ENCODE assay signal across 14 cellular contexts in genomic region chr10:122373108-122373507, GRCh38. TPM values are rescaled to one million over a fixed set of nuclear protein-coding genes. Genes with fewer than 3 reads are reported as not detected.
A peak's percentile ranks its signal among the peaks of the same experiment; 100 is the strongest.
DNase-seq lines count a peak whose midpoint lies in the region; TF ChIP-seq lines count a peak whose summit lies in the region.
"Had no signal": no experiment of that assay in that cellular context is flagged by ENCODE, and none has a peak within 500 bp of the region (broad histone marks: within the 10 kb centered on the region; RNA-seq: fewer than 3 reads in every experiment).

No MANE protein-coding gene starts in this region.

- H3K27ac Mint-ChIP-seq in T-helper 2 cell treated with Interferon-gamma antibody and Interleukin-4, amounts not matched to agents 5 μg/mL and 100 μg/mL, for 36 hours, result no peak overlapping the region
- H3K27ac Mint-ChIP-seq: T-helper 1 cell treated with Interleukin-12 subunit alpha and Interleukin-12 subunit beta and Interleukin-4 antibody, amounts not matched to agents 30 μg/mL and 1 μg/mL, for 36 hours had no signal

- H3K4me1 ChIP-seq in liver (ENCODE audit: control insufficient read depth in 4 of 4, insufficient read depth in 4 of 4, low read length in 3 of 4) (peaks cover 0 to 23% (median 11%) of the 10 kb centered on the region in 4 donors), subcutaneous abdominal adipose tissue (ENCODE audit: control insufficient read depth in 5 of 5, insufficient read depth in 5 of 5, low read length in 5 of 5) (peaks cover 5 to 33% (median 29%) of the 10 kb centered on the region in 5 donors)

- no peak for DNase-seq in T-helper 2 cell treated with Interferon-gamma antibody and Interleukin-4, amounts not matched to agents 5 μg/mL and 100 μg/mL, for 36 hours (ENCODE audit: low spot score)
- DNase-seq in T-helper 2 cell (no peak), NCI-H526 (lab: John Stamatoyannopoulos, UW) (no peak), HK-2 (ENCODE audit: unreplicated experiment) (no peak), inferior parietal cortex (ENCODE audit: extremely low spot score) (no peak)
- DNase-seq: 8988T, H7, NCI-H187 treated with DMSO at 0.1 percent for 48 hours had no signal

- H3K9me3 ChIP-seq in liver (ENCODE audit: control insufficient read depth in 4 of 4, low read length in 3 of 4) (no peaks in the 10 kb centered on the region), subcutaneous abdominal adipose tissue (ENCODE audit: control insufficient read depth in 5 of 5, low read length in 5 of 5) (no peaks in the 10 kb centered on the region)
- H3K9me3 ChIP-seq: body of pancreas had no signal

- H3K9me3 Mint-ChIP-seq in T-helper 2 cell treated with Interferon-gamma antibody and Interleukin-4, amounts not matched to agents 5 μg/mL and 100 μg/mL, for 36 hours, result no peaks in the 10 kb centered on the region
- H3K9me3 Mint-ChIP-seq: stimulated activated naive CD8-positive, alpha-beta T cell treated with anti-CD3 and anti-CD28 coated beads, Interleukin-15, Interleukin-2, amounts not matched to agents 100 ng/mL and 50 ng/mL, for 24 hours; T-helper 1 cell treated with Interleukin-12 subunit alpha and Interleukin-12 subunit beta and Interleukin-4 antibody, amounts not matched to agents 30 μg/mL and 1 μg/mL, for 36 hours had no signal

- no peaks in the 10 kb centered on the region for H3K36me3 ChIP-seq in liver (ENCODE audit: control insufficient read depth in 4 of 4, insufficient read depth in 3 of 4, low read depth in 1 of 4, low read length in 3 of 4)
- H3K36me3 ChIP-seq in subcutaneous abdominal adipose tissue (ENCODE audit: control insufficient read depth in 5 of 5, insufficient read depth in 5 of 5, low read length in 5 of 5), result no peaks in the 10 kb centered on the region

- no peak overlapping the region for H3K4me3 ChIP-seq in liver (ENCODE audit: low read depth in 1 of 3, low read length in 3 of 3)
- H3K4me3 ChIP-seq in subcutaneous abdominal adipose tissue (ENCODE audit: low read depth in 1 of 5, low read length in 5 of 5), result no peak overlapping the region

- no peak for TF ChIP-seq CTCF in liver (IDR thresholded peaks at IDR 0.05; ENCODE audit: low read depth, low read length, missing input control)

- TF ChIP-seq RAD21 in liver (IDR thresholded peaks at IDR 0.05), result no peak

- H3K4me1 Mint-ChIP-seq in T-helper 2 cell treated with Interferon-gamma antibody and Interleukin-4, amounts not matched to agents 5 μg/mL and 100 μg/mL, for 36 hours (ENCODE audit: low read depth), result peaks cover 19% of the 10 kb centered on the region

- H3K27me3 ChIP-seq in liver (ENCODE audit: control insufficient read depth in 4 of 4, insufficient read depth in 4 of 4, low read length in 3 of 4) (no peaks in the 10 kb centered on the region), subcutaneous abdominal adipose tissue (ENCODE audit: control insufficient read depth in 5 of 5, insufficient read depth in 4 of 5, low read length in 5 of 5) (peaks cover 0 to 2% (median 0%) of the 10 kb centered on the region in 5 donors)
- H3K27me3 ChIP-seq: body of pancreas had no signal

- peaks cover 62% of the 10 kb centered on the region for H3K27me3 Mint-ChIP-seq in T-helper 2 cell treated with Interferon-gamma antibody and Interleukin-4, amounts not matched to agents 5 μg/mL and 100 μg/mL, for 36 hours (ENCODE audit: low read depth)

- H3K9ac ChIP-seq in liver (ENCODE audit: low read depth in 1 of 2, low read length in 2 of 2), result no peak overlapping the region
- H3K9ac ChIP-seq in subcutaneous abdominal adipose tissue (ENCODE audit: low read length in 5 of 5), result peak overlapping the region in 1 of 5 donors; percentile 6

- H3K4me3 Mint-ChIP-seq in T-helper 2 cell treated with Interferon-gamma antibody and Interleukin-4, amounts not matched to agents 5 μg/mL and 100 μg/mL, for 36 hours, result peak overlapping the region; percentile 79

- no peaks in the 10 kb centered on the region for H3K36me3 Mint-ChIP-seq in T-helper 2 cell treated with Interferon-gamma antibody and Interleukin-4, amounts not matched to agents 5 μg/mL and 100 μg/mL, for 36 hours (ENCODE audit: low read depth)

- WGBS in liver, result 52% methylated on average over 4 of the region's 4 CpGs

- H3K27ac ChIP-seq in angular gyrus (ENCODE audit: low read depth, low read length), result peak overlapping the region; percentile 95
- peak overlapping the region in 1 of 2 donors; percentile 52 for H3K27ac ChIP-seq in liver (ENCODE audit: low read depth in 1 of 2, low read length in 2 of 2)
- peak overlapping the region; percentile 66 for H3K27ac ChIP-seq in subcutaneous abdominal adipose tissue (ENCODE audit: low read depth, low read length)

TF ChIP-seq in liver, 16 proteins besides CTCF, POLR2A, EP300 and RAD21:
- TF ChIP-seq HNF4A (conservative IDR thresholded peaks at IDR 0.05) (peak in 1 of 2 donors; percentile 49), MAX (IDR thresholded peaks at IDR 0.05) (no peak), SP1 (IDR thresholded peaks at IDR 0.05) (peak; percentile 15), RXRA (IDR thresholded peaks at IDR 0.05) (peak; percentile 19 to 50), EGR1 (IDR thresholded peaks at IDR 0.05; ENCODE audit: low read depth in 2 of 2) (no peak)
TF ChIP-seq in liver: peak in this region for 3.

RNA-seq across cellular contexts. Expression of gene PLEKHA1, which starts 1.4 kb away (rescaled TPM):
- 10 to 100 TPM; 15.9 to 24.3 TPM for total RNA-seq in liver
- 10 to 100 TPM; 21.5 to 29.2 TPM for polyA plus RNA-seq in liver
